Comparison of ENCODE assay signal across 1 cellular context in genomic region chr3:186180151-186180550, GRCh38.
TF ChIP-seq lines count a peak whose summit lies in the region.

No MANE protein-coding gene starts in this region.

TF ChIP-seq in K562, 482 proteins besides CTCF, POLR2A, EP300 and RAD21:
- TF ChIP-seq RREB1 (CRISPR knock-in tag; IDR thresholded peaks at IDR 0.05) (no peak), ZNF217 (CRISPR knock-in tag; IDR thresholded peaks at IDR 0.05) (no peak), KDM2B (CRISPR knock-in tag; IDR thresholded peaks at IDR 0.05) (no peak), RFX1 (IDR thresholded peaks at IDR 0.05) (peak; percentile 77), NONO (IDR thresholded peaks at IDR 0.05; ENCODE audit: low read depth in 2 of 2, low read length in 1 of 2) (no peak)
